ENCODE assay signal across 9 cellular contexts in genomic region chr2:197152451-197153228, GRCh38.
A peak's percentile ranks its signal among the peaks of the same experiment; 100 is the strongest.
DNase-seq lines count a peak whose midpoint lies in the region; ATAC-seq and TF ChIP-seq lines count a peak whose summit lies in the region.
"Had no signal": no experiment of that assay in that cellular context is flagged by ENCODE, and none has a peak within 500 bp of the region (broad histone marks: within the 10 kb centered on the region; RNA-seq: fewer than 3 reads in every experiment).

No MANE protein-coding gene starts in this region.

- no peak overlapping the region for H3K4me3 ChIP-seq in transverse colon
- H3K4me3 ChIP-seq: skin epidermis had no signal

- H3K4me1 ChIP-seq in transverse colon: peaks cover 0 to 41% (median 11%) of the 10 kb centered on the region in 4 donors

- no peak for TF ChIP-seq POLR2A in transverse colon (IDR thresholded peaks at IDR 0.05)

- POLR2A ChIA-PET in activated CD4-positive, alpha-beta T cell treated with anti-CD3 and anti-CD28 coated beads, Interleukin-2, amount 10 ng/mL, durations not matched to agents 7 days and 5 days (lab: Charles Lee): no interaction called here

- H3K36me3 ChIP-seq in transverse colon: no peaks in the 10 kb centered on the region

- H3K9me3 Mint-ChIP-seq in activated CD4-positive, alpha-beta T cell treated with anti-CD3 and anti-CD28 coated beads, Interleukin-2, amount 10 ng/mL, durations not matched to agents 7 days and 5 days: peaks cover 7% of the 10 kb centered on the region
- no peaks in the 10 kb centered on the region for H3K9me3 Mint-ChIP-seq in effector memory CD8-positive, alpha-beta T cell

- DNase-seq in activated CD4-positive, alpha-beta T cell treated with anti-CD3 and anti-CD28 coated beads, Interleukin-2, amount 10 ng/mL, durations not matched to agents 7 days and 5 days: peak; percentile 24
- DNase-seq in activated CD4-positive, alpha-beta T cell treated with anti-CD3 and anti-CD28 coated beads, Interleukin-2, amount 50 U/mL, for 4 hours: no peak
- peak; percentile 89 for DNase-seq in NOMO-1 treated with dmso at 0.1 percent for 144 hours (lab: John Stamatoyannopoulos, UW; ENCODE audit: unreplicated experiment)
- no peak for DNase-seq in effector memory CD8-positive, alpha-beta T cell
- no peak for DNase-seq in transverse colon
- no peak for DNase-seq in NCI-H1105 treated with DMSO at 0.1 percent for 48 hours (lab: John Stamatoyannopoulos, UW)
- no peak for DNase-seq in GM19240 (ENCODE audit: insufficient read length, low spot score)

- no peak overlapping the region for H3K4me3 Mint-ChIP-seq in activated CD4-positive, alpha-beta T cell treated with anti-CD3 and anti-CD28 coated beads, Interleukin-2, amount 10 ng/mL, durations not matched to agents 7 days and 5 days
- peak overlapping the region; percentile 51 to 71 for H3K4me3 Mint-ChIP-seq in effector memory CD8-positive, alpha-beta T cell

- no peaks in the 10 kb centered on the region for H3K27me3 Mint-ChIP-seq in activated CD4-positive, alpha-beta T cell treated with anti-CD3 and anti-CD28 coated beads, Interleukin-2, amount 10 ng/mL, durations not matched to agents 7 days and 5 days
- no peaks in the 10 kb centered on the region for H3K27me3 Mint-ChIP-seq in effector memory CD8-positive, alpha-beta T cell

- ATAC-seq in HG02759 (IDR thresholded peaks at IDR 0.05; ENCODE audit: unreplicated experiment): peak; percentile 82
- peak; percentile 75 for ATAC-seq in effector memory CD8-positive, alpha-beta T cell (replicated peaks)

- peaks cover 70% of the 10 kb centered on the region for H3K4me1 Mint-ChIP-seq in activated CD4-positive, alpha-beta T cell treated with anti-CD3 and anti-CD28 coated beads, Interleukin-2, amount 10 ng/mL, durations not matched to agents 7 days and 5 days
- H3K4me1 Mint-ChIP-seq in effector memory CD8-positive, alpha-beta T cell (ENCODE audit: low read depth in 2 of 2): peaks cover 60 to 79% of the 10 kb centered on the region in 2 donors

- H3K27ac ChIP-seq in transverse colon: peak overlapping the region in 3 of 4 donors; percentile 28 to 66 (median 38)

- no peak for TF ChIP-seq CTCF in transverse colon (IDR thresholded peaks at IDR 0.05)

- intact Hi-C loops in transverse colon (cut with DNase I; ENCODE audit: low total_unique reads): no loop called here

- H3K36me3 Mint-ChIP-seq in activated CD4-positive, alpha-beta T cell treated with anti-CD3 and anti-CD28 coated beads, Interleukin-2, amount 10 ng/mL, durations not matched to agents 7 days and 5 days (ENCODE audit: low read depth): peaks cover 41% of the 10 kb centered on the region
- H3K36me3 Mint-ChIP-seq in effector memory CD8-positive, alpha-beta T cell (ENCODE audit: insufficient read depth): peaks cover 14% of the 10 kb centered on the region

- in situ Hi-C loops in transverse colon (cut with MboI; ENCODE audit: low pct_ligation_motif_present in 1 of 4, low pct_unique_long_range_greater_than_20kb in 1 of 4, low sequenced_read_pairs in 3 of 4): no loop called here

- CTCF ChIA-PET in activated CD4-positive, alpha-beta T cell treated with anti-CD3 and anti-CD28 coated beads, Interleukin-2, amount 10 ng/mL, durations not matched to agents 7 days and 5 days (lab: Charles Lee): interaction anchor here (0.6 to 1.8 kb wide), 3 partner anchors 16 to 46 kb away, joined by 3 to 6 read pairs (median 3); no protein-coding TSS in a partner anchor

- TF ChIP-seq EP300 in transverse colon (IDR thresholded peaks at IDR 0.05; ENCODE audit: low read depth): no peak

- H3K27me3 ChIP-seq in transverse colon: no peaks in the 10 kb centered on the region

- H3K9me3 ChIP-seq in transverse colon: no peaks in the 10 kb centered on the region

- H3K27ac Mint-ChIP-seq in activated CD4-positive, alpha-beta T cell treated with anti-CD3 and anti-CD28 coated beads, Interleukin-2, amount 10 ng/mL, durations not matched to agents 7 days and 5 days: peak overlapping the region; percentile 51
- H3K27ac Mint-ChIP-seq in effector memory CD8-positive, alpha-beta T cell: peak overlapping the region; percentile 90 to 91

- 43 to 67% methylated on average over 5 to 7 of the region's 7 CpGs for WGBS in transverse colon (ENCODE audit: low coverage in 1 of 2), 2 donors

Comparison
In these comparisons a context has a peak if more than half of its experiments do, and no peak if none do; other contexts are left out.
1. DNase-seq: peak in activated CD4-positive, alpha-beta T cell treated with anti-CD3 and anti-CD28 coated beads, Interleukin-2, amount 10 ng/mL, durations not matched to agents 7 days and 5 days (single experiment) and NOMO-1 treated with dmso at 0.1 percent for 144 hours (single experiment); none in activated CD4-positive, alpha-beta T cell treated with anti-CD3 and anti-CD28 coated beads, Interleukin-2, amount 50 U/mL, for 4 hours (0 of 2), effector memory CD8-positive, alpha-beta T cell (0 of 3), transverse colon (single experiment), NCI-H1105 treated with DMSO at 0.1 percent for 48 hours (single experiment) and GM19240 (single experiment).